ENCODE assay signal across 1 cellular context in genomic region chr15:78263351-78263781, GRCh38.
TF ChIP-seq lines count a peak whose summit lies in the region.

No MANE protein-coding gene starts in this region.

TF ChIP-seq in K562, 482 proteins besides CTCF, POLR2A, EP300 and RAD21:
- peak; percentile 40; the same call in 1 of the 2 replicates for TF ChIP-seq CBFA2T3 (IDR thresholded peaks at IDR 0.05)
- TF ChIP-seq, protein P1, sequence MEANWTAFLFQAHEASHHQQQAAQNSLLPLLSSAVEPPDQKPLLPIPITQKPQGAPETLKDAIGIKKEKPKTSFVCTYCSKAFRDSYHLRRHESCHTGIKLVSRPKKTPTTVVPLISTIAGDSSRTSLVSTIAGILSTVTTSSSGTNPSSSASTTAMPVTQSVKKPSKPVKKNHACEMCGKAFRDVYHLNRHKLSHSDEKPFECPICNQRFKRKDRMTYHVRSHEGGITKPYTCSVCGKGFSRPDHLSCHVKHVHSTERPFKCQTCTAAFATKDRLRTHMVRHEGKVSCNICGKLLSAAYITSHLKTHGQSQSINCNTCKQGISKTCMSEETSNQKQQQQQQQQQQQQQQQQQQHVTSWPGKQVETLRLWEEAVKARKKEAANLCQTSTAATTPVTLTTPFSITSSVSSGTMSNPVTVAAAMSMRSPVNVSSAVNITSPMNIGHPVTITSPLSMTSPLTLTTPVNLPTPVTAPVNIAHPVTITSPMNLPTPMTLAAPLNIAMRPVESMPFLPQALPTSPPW (CRISPR knock-in tag; IDR thresholded peaks at IDR 0.05) = peak; percentile 12; the same call in 1 of the 2 replicates
- no peak for TF ChIP-seq HNRNPK (IDR thresholded peaks at IDR 0.05; ENCODE audit: low read depth, low read length, poor library complexity, severe bottlenecking)
- TF ChIP-seq, protein P2, sequence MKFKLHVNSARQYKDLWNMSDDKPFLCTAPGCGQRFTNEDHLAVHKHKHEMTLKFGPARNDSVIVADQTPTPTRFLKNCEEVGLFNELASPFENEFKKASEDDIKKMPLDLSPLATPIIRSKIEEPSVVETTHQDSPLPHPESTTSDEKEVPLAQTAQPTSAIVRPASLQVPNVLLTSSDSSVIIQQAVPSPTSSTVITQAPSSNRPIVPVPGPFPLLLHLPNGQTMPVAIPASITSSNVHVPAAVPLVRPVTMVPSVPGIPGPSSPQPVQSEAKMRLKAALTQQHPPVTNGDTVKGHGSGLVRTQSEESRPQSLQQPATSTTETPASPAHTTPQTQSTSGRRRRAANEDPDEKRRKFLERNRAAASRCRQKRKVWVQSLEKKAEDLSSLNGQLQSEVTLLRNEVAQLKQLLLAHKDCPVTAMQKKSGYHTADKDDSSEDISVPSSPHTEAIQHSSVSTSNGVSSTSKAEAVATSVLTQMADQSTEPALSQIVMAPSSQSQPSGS (CRISPR knock-in tag; IDR thresholded peaks at IDR 0.05) = no peak
- peak; percentile 44; the same call in 1 of the 2 replicates for TF ChIP-seq ARID1B (IDR thresholded peaks at IDR 0.05)
- TF ChIP-seq CBX2 (IDR thresholded peaks at IDR 0.05; ENCODE audit: insufficient read depth, low read length, poor library complexity, severe bottlenecking) = no peak
- TF ChIP-seq, protein P3, sequence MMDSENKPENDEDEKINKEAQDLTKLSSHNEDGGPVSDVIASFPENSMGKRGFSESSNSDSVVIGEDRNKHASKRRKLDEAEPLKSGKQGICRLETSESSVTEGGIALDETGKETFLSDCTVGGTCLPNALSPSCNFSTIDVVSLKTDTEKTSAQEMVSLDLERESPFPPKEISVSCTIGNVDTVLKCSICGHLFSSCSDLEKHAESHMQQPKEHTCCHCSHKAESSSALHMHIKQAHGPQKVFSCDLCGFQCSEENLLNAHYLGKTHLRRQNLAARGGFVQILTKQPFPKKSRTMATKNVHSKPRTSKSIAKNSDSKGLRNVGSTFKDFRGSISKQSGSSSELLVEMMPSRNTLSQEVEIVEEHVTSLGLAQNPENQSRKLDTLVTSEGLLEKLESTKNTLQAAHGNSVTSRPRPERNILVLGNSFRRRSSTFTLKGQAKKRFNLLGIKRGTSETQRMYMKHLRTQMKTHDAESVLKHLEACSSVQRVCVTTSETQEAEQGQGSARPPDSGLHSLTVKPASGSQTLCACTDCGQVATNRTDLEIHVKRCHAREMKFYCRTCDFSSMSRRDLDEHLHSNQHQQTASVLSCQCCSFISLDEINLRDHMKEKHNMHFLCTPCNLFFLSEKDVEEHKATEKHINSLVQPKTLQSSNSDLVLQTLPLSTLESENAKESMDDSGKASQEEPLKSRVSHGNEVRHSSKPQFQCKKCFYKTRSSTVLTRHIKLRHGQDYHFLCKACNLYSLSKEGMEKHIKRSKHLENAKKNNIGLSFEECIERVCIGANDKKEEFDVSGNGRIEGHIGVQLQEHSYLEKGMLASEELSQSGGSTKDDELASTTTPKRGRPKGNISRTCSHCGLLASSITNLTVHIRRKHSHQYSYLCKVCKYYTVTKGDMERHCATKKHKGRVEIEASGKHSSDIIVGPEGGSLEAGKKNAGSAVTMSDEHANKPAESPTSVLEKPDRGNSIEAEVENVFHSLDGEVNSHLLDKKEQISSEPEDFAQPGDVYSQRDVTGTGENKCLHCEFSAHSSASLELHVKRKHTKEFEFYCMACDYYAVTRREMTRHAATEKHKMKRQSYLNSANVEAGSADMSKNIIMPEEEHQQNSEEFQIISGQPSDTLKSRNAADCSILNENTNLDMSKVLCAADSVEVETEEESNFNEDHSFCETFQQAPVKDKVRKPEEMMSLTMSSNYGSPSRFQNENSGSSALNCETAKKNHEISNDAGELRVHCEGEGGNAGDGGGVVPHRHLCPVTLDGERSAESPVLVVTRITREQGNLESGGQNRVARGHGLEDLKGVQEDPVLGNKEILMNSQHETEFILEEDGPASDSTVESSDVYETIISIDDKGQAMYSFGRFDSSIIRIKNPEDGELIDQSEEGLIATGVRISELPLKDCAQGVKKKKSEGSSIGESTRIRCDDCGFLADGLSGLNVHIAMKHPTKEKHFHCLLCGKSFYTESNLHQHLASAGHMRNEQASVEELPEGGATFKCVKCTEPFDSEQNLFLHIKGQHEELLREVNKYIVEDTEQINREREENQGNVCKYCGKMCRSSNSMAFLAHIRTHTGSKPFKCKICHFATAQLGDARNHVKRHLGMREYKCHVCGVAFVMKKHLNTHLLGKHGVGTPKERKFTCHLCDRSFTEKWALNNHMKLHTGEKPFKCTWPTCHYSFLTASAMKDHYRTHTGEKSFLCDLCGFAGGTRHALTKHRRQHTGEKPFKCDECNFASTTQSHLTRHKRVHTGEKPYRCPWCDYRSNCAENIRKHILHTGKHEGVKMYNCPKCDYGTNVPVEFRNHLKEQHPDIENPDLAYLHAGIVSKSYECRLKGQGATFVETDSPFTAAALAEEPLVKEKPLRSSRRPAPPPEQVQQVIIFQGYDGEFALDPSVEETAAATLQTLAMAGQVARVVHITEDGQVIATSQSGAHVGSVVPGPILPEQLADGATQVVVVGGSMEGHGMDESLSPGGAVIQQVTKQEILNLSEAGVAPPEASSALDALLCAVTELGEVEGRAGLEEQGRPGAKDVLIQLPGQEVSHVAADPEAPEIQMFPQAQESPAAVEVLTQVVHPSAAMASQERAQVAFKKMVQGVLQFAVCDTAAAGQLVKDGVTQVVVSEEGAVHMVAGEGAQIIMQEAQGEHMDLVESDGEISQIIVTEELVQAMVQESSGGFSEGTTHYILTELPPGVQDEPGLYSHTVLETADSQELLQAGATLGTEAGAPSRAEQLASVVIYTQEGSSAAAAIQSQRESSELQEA (IDR thresholded peaks at IDR 0.05; ENCODE audit: low read depth) = peak; percentile 79
- TF ChIP-seq MXD1 (CRISPR knock-in tag; IDR thresholded peaks at IDR 0.05; ENCODE audit: borderline replicate concordance, poor library complexity, severe bottlenecking) = no peak
